21 cellular contexts compared by ENCODE assay signal in the genomic region with DNA sequence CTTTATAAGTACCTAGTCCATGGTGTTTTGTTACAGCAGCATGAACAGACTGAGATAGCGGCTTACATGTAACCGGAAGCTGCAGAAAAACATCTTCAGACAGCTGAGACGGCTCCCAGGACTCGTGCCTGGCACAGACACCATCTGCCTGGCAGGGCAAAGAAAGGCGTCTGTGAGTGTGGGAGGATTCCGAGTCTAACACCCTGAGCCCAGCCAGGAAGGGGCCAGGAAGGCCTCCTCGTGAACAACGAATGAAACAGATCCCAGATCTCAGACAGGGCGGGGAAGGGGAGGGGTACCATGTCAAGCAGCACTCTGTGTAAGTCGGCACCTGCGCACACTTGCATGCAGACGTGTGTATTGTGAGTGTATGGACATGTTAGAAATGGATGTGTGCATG. TPM values are rescaled to one million over a fixed set of nuclear protein-coding genes. Genes with fewer than 3 reads are reported as not detected.
DNase-seq lines count a peak whose midpoint lies in the region; ATAC-seq, FAIRE-seq and TF ChIP-seq lines count a peak whose summit lies in the region.
"Had no signal": no experiment of that assay in that cellular context is flagged by ENCODE, and none has a peak within 500 bp of the region (broad histone marks: within the 10 kb centered on the region; RNA-seq: fewer than 3 reads in every experiment).

No MANE protein-coding gene starts in this region.

- FAIRE-seq in H1 (lab: Jason Lieb, UNC): no peak
- FAIRE-seq: GM18507 had no signal

- no peak for ATAC-seq in GM21515 (IDR thresholded peaks at IDR 0.05; ENCODE audit: unreplicated experiment)
- ATAC-seq: HCT116 had no signal

- no peak overlapping the region; the same call in 1 of the 2 replicates for H2AK5ac ChIP-seq in H1 (ENCODE audit: low read depth, low read length)

- no peak overlapping the region for H2AFZ ChIP-seq in H1 (ENCODE audit: low read length)
- H2AFZ ChIP-seq: GM23248 had no signal

- 93% methylated on average over 12 of the region's 12 CpGs; no CpG with 5 or more reads in 1 of the 2 experiments for WGBS in H1 (ENCODE audit: extremely low coverage in 1 of 2, insufficient coverage in 1 of 2, insufficient read length in 1 of 2, insufficient replicate concordance in 2 of 2, low coverage in 1 of 2, low lambda C conversion rate in 2 of 2, missing lambda C conversion rate in 1 of 2), 2 experiments

- CTCF ChIA-PET in H1 (lab: Charles Lee; ENCODE audit: partially characterized antibody): no interaction called here

- H3K9ac ChIP-seq in H1 (replicated peaks in 1 of 4; ENCODE audit: extremely low read depth in 1 of 4, low read depth in 3 of 4, low read length in 3 of 4): no peak overlapping the region
- H3K9ac ChIP-seq: GM23248 had no signal

- no peak overlapping the region for H3K56ac ChIP-seq in H1 (replicated peaks; ENCODE audit: insufficient read length, low read depth, low read length)

- H2BK120ac ChIP-seq in H1 (replicated peaks; ENCODE audit: low read depth, low read length): no peak overlapping the region

- no peaks in the 10 kb centered on the region; the same call in 1 of the 2 replicates for H3K79me1 ChIP-seq in H1 (ENCODE audit: low read depth, low read length)

- no peak overlapping the region for H3K4me3 ChIP-seq in H1 (ENCODE audit: extremely low read depth in 1 of 4, insufficient read depth in 2 of 4, low read depth in 3 of 4, low read length in 4 of 4)
- no peak overlapping the region for H3K4me3 ChIP-seq in neutrophil (ENCODE audit: low read depth in 1 of 2, low read length in 1 of 2)
- H3K4me3 ChIP-seq: GM23248 had no signal

- TF ChIP-seq RAD21 in H1 (IDR thresholded peaks at IDR 0.05 in 1 of 2, conservative IDR thresholded peaks at IDR 0.05 in 1 of 2; ENCODE audit: low read depth in 2 of 2, low read length in 2 of 2): no peak

- H4K20me1 ChIP-seq in H1 (replicated peaks in 1 of 2; ENCODE audit: control insufficient read depth in 1 of 2, insufficient read depth in 2 of 2, low read length in 2 of 2): peaks cover 0 to 11% of the 10 kb centered on the region in 2 experiments

- POLR2A ChIA-PET in H1 (lab: Charles Lee; ENCODE audit: partially characterized antibody): interaction anchor here (0.9 kb wide), 1 partner anchor 14 kb away, joined by 4 read pairs; no protein-coding TSS in a partner anchor

- H3K23ac ChIP-seq in H1 (ENCODE audit: insufficient read length): no peak overlapping the region

- no peak overlapping the region for H2BK20ac ChIP-seq in H1 (ENCODE audit: low read length)

- no peak overlapping the region for H3K4me2 ChIP-seq in H1 (ENCODE audit: insufficient read depth in 1 of 2, low read depth in 2 of 2, low read length in 2 of 2)

- no peak overlapping the region for H2BK15ac ChIP-seq in H1 (ENCODE audit: low read length)

- H3K9me3 ChIP-seq in H1 (ENCODE audit: insufficient read depth in 2 of 2, low read depth in 1 of 2, low read length in 1 of 2) (no peaks in the 10 kb centered on the region), neutrophil (no peaks in the 10 kb centered on the region)

- DNase-seq in NCI-H82 (lab: John Stamatoyannopoulos, UW) (peak; percentile 23), NCI-H82 treated with DMSO at 0.1 percent for 48 hours (lab: John Stamatoyannopoulos, UW; ENCODE audit: unreplicated experiment) (no peak), H1 (ENCODE audit: low read depth in 1 of 2, low spot score in 2 of 2) (no peak), COLO668 (lab: John Stamatoyannopoulos, UW; ENCODE audit: unreplicated experiment) (no peak), DMS79 treated with DMSO at 0.1 percent for 48 hours (lab: John Stamatoyannopoulos, UW) (no peak), NOMO-1 treated with DMSO at 0.1 percent for 48 hours (lab: John Stamatoyannopoulos, UW; ENCODE audit: unreplicated experiment) (no peak)
- DNase-seq: 8988T; CD4-positive, alpha-beta memory T cell; GF-D8; GM23248; NCI-H146; NCI-H2081; NCI-H226; NCI-H524 treated with DMSO at 0.1 percent for 48 hours; RPMI8226 had no signal

- H3K18ac ChIP-seq in H1 (ENCODE audit: extremely low read depth, low read length): no peak overlapping the region

- no peak overlapping the region for H2BK12ac ChIP-seq in H1 (ENCODE audit: low read depth, low read length)

- TF ChIP-seq CTCF in H1 (IDR thresholded peaks at IDR 0.05; ENCODE audit: control extremely low read depth in 1 of 3, insufficient read depth in 1 of 3, low read depth in 1 of 3, low read length in 3 of 3): no peak
- no peak for TF ChIP-seq CTCF in neutrophil (IDR thresholded peaks at IDR 0.05)

- peaks cover 2% of the 10 kb centered on the region; the same call in 1 of the 2 replicates for H3K23me2 ChIP-seq in H1 (ENCODE audit: low read depth, low read length)

- no peak for TF ChIP-seq POLR2A in H1 (IDR thresholded peaks at IDR 0.05; ENCODE audit: control extremely low read depth in 1 of 2, low read depth in 2 of 2, low read length in 2 of 2)

- H4K91ac ChIP-seq in H1 (replicated peaks; ENCODE audit: insufficient read length, low read length): peak overlapping the region; percentile 23

- H4K5ac ChIP-seq in H1 (ENCODE audit: insufficient read length, low read depth, low read length): no peak overlapping the region

- H3K79me2 ChIP-seq in H1 (ENCODE audit: control insufficient read depth in 1 of 2, insufficient read depth in 2 of 2, low read length in 2 of 2): no peaks in the 10 kb centered on the region

- H3K4me1 ChIP-seq in H1 (replicated peaks in 1 of 4; ENCODE audit: control insufficient read depth in 3 of 4, insufficient read depth in 4 of 4, low read length in 3 of 4) (peaks cover 0 to 17% (median 7%) of the 10 kb centered on the region in 4 experiments; a peak in 6 of 7 replicates), neutrophil (ENCODE audit: control insufficient read depth in 1 of 2, insufficient read depth in 1 of 2, low read depth in 1 of 2, low read length in 1 of 2) (peaks cover 60 to 67% of the 10 kb centered on the region in 2 experiments)

- H3K27ac ChIP-seq in H1 (ENCODE audit: low read depth, low read length): no peak overlapping the region
- H3K27ac ChIP-seq in neutrophil: peak overlapping the region; percentile 97
- H3K27ac ChIP-seq: GM23248 had no signal

- H4K8ac ChIP-seq in H1 (ENCODE audit: extremely low read depth, insufficient read depth, low read length): peak overlapping the region; percentile 15; the same call in 1 of the 2 replicates

- no peak for TF ChIP-seq EP300 in H1 (IDR thresholded peaks at IDR 0.05; ENCODE audit: borderline replicate concordance in 1 of 2, low read depth in 2 of 2, low read length in 2 of 2)

- H3K14ac ChIP-seq in H1 (ENCODE audit: insufficient read length): no peak overlapping the region

- H3K36me3 ChIP-seq in H1 (ENCODE audit: control insufficient read depth in 2 of 4, insufficient read depth in 4 of 4, low read length in 3 of 4): no peaks in the 10 kb centered on the region; a peak in 1 of 8 replicates
- peaks cover 7% of the 10 kb centered on the region for H3K36me3 ChIP-seq in neutrophil

- no peak overlapping the region for H3K4ac ChIP-seq in H1 (replicated peaks; ENCODE audit: insufficient read length, low read depth, low read length)

- no peak overlapping the region for H2BK5ac ChIP-seq in H1 (ENCODE audit: low read depth, low read length)

- H3K27me3 ChIP-seq in H1 (replicated peaks in 1 of 4; ENCODE audit: control insufficient read depth in 3 of 4, extremely low read depth in 1 of 4, insufficient read depth in 3 of 4, low read length in 3 of 4): peaks cover 0 to 5% (median 5%) of the 10 kb centered on the region in 4 experiments; a peak in 3 of 7 replicates
- no peaks in the 10 kb centered on the region for H3K27me3 ChIP-seq in neutrophil

RNA-seq across cellular contexts. Expression of gene CSNK1D, which starts 4.4 kb away (rescaled TPM):
- 103 and 107 TPM in 2 replicates for total RNA-seq in H1 (2021; fragmentation: NEBNext Ultra II Directional; extraction: Animal tissue kit (Norgen Biotek cat#: 25700))
- polyA plus RNA-seq in H1 (2011; rRNA removed): 73.5 and 114 TPM in 2 replicates
- 90.3 TPM for polyA plus RNA-seq in H1 (2011; cell fraction: cytosol; rRNA removed)
- 219 TPM for polyA plus RNA-seq in H1 (2011; cell fraction: nucleus; rRNA removed)
- 88.4 to 98.7 TPM (median 95.5 TPM) in 4 replicates for polyA plus RNA-seq in H1 (2012, experiment 1 of 2)
- polyA plus RNA-seq in H1 (2012, experiment 2 of 2): 70.5 TPM
- 70.2 TPM for polyA plus RNA-seq in H1 (2013, experiment 1 of 2)
- polyA plus RNA-seq in H1 (2013, experiment 2 of 2): 70.1 TPM
- 71.2 and 71.6 TPM in 2 replicates for polyA minus RNA-seq in H1 (2011; rRNA and poly(A)+ RNA removed)
- 31.2 TPM for polyA minus RNA-seq in H1 (2011; cell fraction: cytosol; rRNA and poly(A)+ RNA removed)
- 60.9 TPM for polyA minus RNA-seq in H1 (2011; cell fraction: nucleus; rRNA and poly(A)+ RNA removed)

RNA-seq across cellular contexts. Expression of gene CD7, which starts 39.6 kb away (rescaled TPM):
- total RNA-seq in H1 (2021; fragmentation: NEBNext Ultra II Directional; extraction: Animal tissue kit (Norgen Biotek cat#: 25700)): 0.86 and 1.3 TPM in 2 replicates
- polyA plus RNA-seq in H1 (2011; rRNA removed): 0.83 and 1.8 TPM in 2 replicates
- 0.90 TPM for polyA plus RNA-seq in H1 (2011; cell fraction: cytosol; rRNA removed)
- polyA plus RNA-seq in H1 (2011; cell fraction: nucleus; rRNA removed): 1.3 TPM
- 0.37 to 2.0 TPM (median 1.2 TPM) in 4 replicates for polyA plus RNA-seq in H1 (2012, experiment 1 of 2)
- polyA plus RNA-seq in H1 (2012, experiment 2 of 2): 0.37 TPM
- polyA plus RNA-seq in H1 (2013, experiment 1 of 2): 1.7 TPM
- polyA plus RNA-seq in H1 (2013, experiment 2 of 2): 1.9 TPM
- polyA minus RNA-seq in H1 (2011; rRNA and poly(A)+ RNA removed): 0.12 TPM in 1 of 2 replicates, not detected in the other
- polyA minus RNA-seq in H1 (2011; cell fraction: cytosol; rRNA and poly(A)+ RNA removed): not detected
- 0.50 TPM for polyA minus RNA-seq in H1 (2011; cell fraction: nucleus; rRNA and poly(A)+ RNA removed)
- total RNA-seq: Daoy, OCI-LY7 had no signal

RNA-seq across cellular contexts. Expression of gene SLC16A3, which starts 49.0 kb away (rescaled TPM):
- total RNA-seq in H1 (2021; fragmentation: NEBNext Ultra II Directional; extraction: Animal tissue kit (Norgen Biotek cat#: 25700)): 3.6 and 3.8 TPM in 2 replicates
- 8.7 and 12.2 TPM in 2 replicates for polyA plus RNA-seq in H1 (2011; rRNA removed)
- polyA plus RNA-seq in H1 (2011; cell fraction: cytosol; rRNA removed): 10.9 TPM
- 11.1 TPM for polyA plus RNA-seq in H1 (2011; cell fraction: nucleus; rRNA removed)
- polyA plus RNA-seq in H1 (2012, experiment 1 of 2): 4.4 to 12.8 TPM (median 9.7 TPM) in 4 replicates
- polyA plus RNA-seq in H1 (2012, experiment 2 of 2): 4.5 TPM
- 15.4 TPM for polyA plus RNA-seq in H1 (2013, experiment 1 of 2)
- 12.6 TPM for polyA plus RNA-seq in H1 (2013, experiment 2 of 2)
- 5.7 and 10.2 TPM in 2 replicates for polyA minus RNA-seq in H1 (2011; rRNA and poly(A)+ RNA removed)
- 18.5 TPM for polyA minus RNA-seq in H1 (2011; cell fraction: cytosol; rRNA and poly(A)+ RNA removed)
- polyA minus RNA-seq in H1 (2011; cell fraction: nucleus; rRNA and poly(A)+ RNA removed): 9.7 TPM

RNA-seq across cellular contexts. Expression of gene SECTM1, which starts 55.7 kb away (rescaled TPM):
- 0.20 and 0.57 TPM in 2 replicates for total RNA-seq in H1 (2021; fragmentation: NEBNext Ultra II Directional; extraction: Animal tissue kit (Norgen Biotek cat#: 25700))
- polyA plus RNA-seq in H1 (2011; rRNA removed): 0.46 and 0.65 TPM in 2 replicates
- polyA plus RNA-seq in H1 (2011; cell fraction: cytosol; rRNA removed): 0.69 TPM
- polyA plus RNA-seq in H1 (2011; cell fraction: nucleus; rRNA removed): 0.36 TPM
- 0.42 to 0.99 TPM (median 0.48 TPM) in 3 of 4 replicates, not detected in the other for polyA plus RNA-seq in H1 (2012, experiment 1 of 2)
- polyA plus RNA-seq in H1 (2012, experiment 2 of 2): 0.29 TPM
- 0.14 TPM for polyA plus RNA-seq in H1 (2013, experiment 1 of 2)
- 0.20 TPM for polyA plus RNA-seq in H1 (2013, experiment 2 of 2)
- 0.35 and 0.68 TPM in 2 replicates for polyA minus RNA-seq in H1 (2011; rRNA and poly(A)+ RNA removed)
- not detected for polyA minus RNA-seq in H1 (2011; cell fraction: cytosol; rRNA and poly(A)+ RNA removed)
- not detected for polyA minus RNA-seq in H1 (2011; cell fraction: nucleus; rRNA and poly(A)+ RNA removed)
- total RNA-seq: OCI-LY7 had no signal
